ENCODE assay signal across 11 cellular contexts in genomic region chr1:103948526-103948925, GRCh38.
A peak's percentile ranks its signal among the peaks of the same experiment; 100 is the strongest.
DNase-seq lines count a peak whose midpoint lies in the region; ATAC-seq, FAIRE-seq and TF ChIP-seq lines count a peak whose summit lies in the region.
"Had no signal": no experiment of that assay in that cellular context is flagged by ENCODE, and none has a peak within 500 bp of the region (broad histone marks: within the 10 kb centered on the region; RNA-seq: fewer than 3 reads in every experiment).

No MANE protein-coding gene starts in this region.

- H3T11ph ChIP-seq in H9 (ENCODE audit: low read length), result no peak overlapping the region

- no peak overlapping the region for H3K14ac ChIP-seq in H9 (ENCODE audit: insufficient read depth, low read length)

- no peak overlapping the region for H3K56ac ChIP-seq in H9 (ENCODE audit: insufficient read length, low read depth, low read length)

- H3K4me3 Mint-ChIP-seq in H9, result no peak overlapping the region
- H3K4me3 Mint-ChIP-seq: dendritic cell treated with granulocyte-macrophage colony-stimulating factor and Interleukin-4, amounts not matched to agents 40 ng/mL and 50 ng/mL, for 4 days had no signal

- DNase-seq in AML-193 (lab: John Stamatoyannopoulos, UW) (peak; percentile 4 to 14), H9 (no peak), PC-9 (no peak), foreskin keratinocyte (no peak), GM12892 (ENCODE audit: insufficient read length) (no peak)
- DNase-seq: NCI-H774; stimulated activated naive CD8-positive, alpha-beta T cell treated with anti-CD3 and anti-CD28 coated beads, Interleukin-15, Interleukin-2, amounts not matched to agents 100 U/mL and 50 U/mL, for 24 hours had no signal

- no TSS peak for BruUV-seq in PC-9 (replicated peaks; lab: Mats Ljungman, UMichigan)

- no peaks in the 10 kb centered on the region; the same call in 1 of the 2 replicates for H3F3A ChIP-seq in PC-9 (ENCODE audit: insufficient read depth, low read depth)

- H3K4me1 Mint-ChIP-seq in H9, result peaks cover 3% of the 10 kb centered on the region in 2 experiments; a peak in 2 of 4 replicates

- H4K8ac ChIP-seq in H9 (replicated peaks; ENCODE audit: insufficient read length, low read depth, low read length), result no peak overlapping the region

- no peak overlapping the region for H2BK12ac ChIP-seq in H9 (ENCODE audit: insufficient read length, low read depth, low read length)

- no peak for TF ChIP-seq POLR2A in GM12892 (IDR thresholded peaks at IDR 0.05; ENCODE audit: low read depth, low read length)

- no peak for FAIRE-seq in GM12892 (lab: Jason Lieb, UNC)

- CTCF ChIA-PET in PC-9 (lab: Charles Lee), result no interaction called here

- no peaks in the 10 kb centered on the region; the same call in 1 of the 2 replicates for H3K27me3 ChIP-seq in H9 (ENCODE audit: insufficient read depth, low read length)
- no peaks in the 10 kb centered on the region for H3K27me3 ChIP-seq in PC-9 (ENCODE audit: insufficient read depth, low read depth)
- H3K27me3 ChIP-seq in foreskin keratinocyte, result no peaks in the 10 kb centered on the region

- H3K9me3 Mint-ChIP-seq in H9, result no peaks in the 10 kb centered on the region; a peak in 1 of 5 replicates
- H3K9me3 Mint-ChIP-seq: dendritic cell treated with granulocyte-macrophage colony-stimulating factor and Interleukin-4, amounts not matched to agents 40 ng/mL and 50 ng/mL, for 4 days had no signal

- intact Hi-C loops in PC-9 (cut with micrococcal nuclease; ENCODE audit: unreplicated experiment), result loop anchor here (1.0 to 10.0 kb wide), 2 partner anchors 184 to 1846 kb away; no protein-coding TSS in a partner anchor

- H3K9me3 ChIP-seq in H9 (ENCODE audit: control insufficient read depth, low read depth, low read length), result no peaks in the 10 kb centered on the region
- no peaks in the 10 kb centered on the region for H3K9me3 ChIP-seq in PC-9 (ENCODE audit: insufficient read depth, low read depth)

- no peak overlapping the region for H2BK120ac ChIP-seq in H9 (ENCODE audit: low read depth, low read length, poor library complexity, severe bottlenecking)

- peaks cover 22% of the 10 kb centered on the region for H3K27me3 Mint-ChIP-seq in H9 (ENCODE audit: low read depth)
- H3K27me3 Mint-ChIP-seq: dendritic cell treated with granulocyte-macrophage colony-stimulating factor and Interleukin-4, amounts not matched to agents 40 ng/mL and 50 ng/mL, for 4 days had no signal

- no peaks in the 10 kb centered on the region for H3K4me1 ChIP-seq in H9 (ENCODE audit: insufficient read depth, low read length)
- no peaks in the 10 kb centered on the region for H3K4me1 ChIP-seq in PC-9 (replicated peaks; ENCODE audit: insufficient read depth)
- no peaks in the 10 kb centered on the region for H3K4me1 ChIP-seq in foreskin keratinocyte

- no peak overlapping the region for H3K9ac ChIP-seq in H9 (ENCODE audit: extremely low read depth, insufficient read length, low read length)

- H3K23me2 ChIP-seq in H9 (ENCODE audit: insufficient read length, low read depth, low read length, poor library complexity, severe bottlenecking), result no peaks in the 10 kb centered on the region

- no peak overlapping the region for H3K4ac ChIP-seq in H9 (ENCODE audit: low read depth, low read length)

- H4K20me1 ChIP-seq in H9 (ENCODE audit: control insufficient read depth, insufficient read depth, insufficient read length) (no peaks in the 10 kb centered on the region), PC-9 (ENCODE audit: insufficient read depth) (no peaks in the 10 kb centered on the region)

- ATAC-seq in foreskin keratinocyte (no peak), HG02852 (IDR thresholded peaks at IDR 0.05; ENCODE audit: unreplicated experiment) (no peak), HG03159 (IDR thresholded peaks at IDR 0.05; ENCODE audit: unreplicated experiment) (no peak), GM21717 (IDR thresholded peaks at IDR 0.05; ENCODE audit: unreplicated experiment) (no peak)
- ATAC-seq: stimulated activated naive CD8-positive, alpha-beta T cell treated with anti-CD3 and anti-CD28 coated beads, Interleukin-15, Interleukin-2, amounts not matched to agents 100 U/mL and 50 U/mL, for 24 hours had no signal

- H3K4me2 ChIP-seq in H9 (ENCODE audit: insufficient read depth, insufficient read length, low read length) (no peak overlapping the region), PC-9 (no peak overlapping the region)

- no peak overlapping the region for H3K27ac Mint-ChIP-seq in H9
- H3K27ac Mint-ChIP-seq: dendritic cell treated with granulocyte-macrophage colony-stimulating factor and Interleukin-4, amounts not matched to agents 40 ng/mL and 50 ng/mL, for 4 days had no signal

- no peak overlapping the region for H3K18ac ChIP-seq in H9 (ENCODE audit: insufficient read length, low read depth, low read length)

- H2BK20ac ChIP-seq in H9 (ENCODE audit: low read depth, low read length, poor library complexity, severe bottlenecking), result no peak overlapping the region

- H3K36me3 ChIP-seq in PC-9 (ENCODE audit: low read depth), result no peaks in the 10 kb centered on the region

- H2AFZ ChIP-seq in H9 (ENCODE audit: low read length), result no peak overlapping the region
- no peak overlapping the region for H2AFZ ChIP-seq in PC-9

- H3K23ac ChIP-seq in H9 (ENCODE audit: insufficient read length, low read depth, low read length), result no peak overlapping the region

- POLR2A ChIA-PET in PC-9 (lab: Charles Lee; ENCODE audit: unreplicated experiment), result no interaction called here

- no peak overlapping the region for H3K27ac ChIP-seq in H9 (ENCODE audit: insufficient read length, low read depth, low read length)
- no peak overlapping the region for H3K27ac ChIP-seq in PC-9
- no peak overlapping the region for H3K27ac ChIP-seq in foreskin keratinocyte

- no peaks in the 10 kb centered on the region for H3K9me2 ChIP-seq in PC-9 (ENCODE audit: insufficient read depth)

- no peak overlapping the region for H4K5ac ChIP-seq in H9 (ENCODE audit: insufficient read length, low read depth, low read length)

- H3K79me1 ChIP-seq in H9 (ENCODE audit: insufficient read depth, low read depth, low read length, poor library complexity, severe bottlenecking), result no peaks in the 10 kb centered on the region

- no peak overlapping the region for H2BK5ac ChIP-seq in H9 (ENCODE audit: insufficient read length, low read length)

- H3K36me3 Mint-ChIP-seq in H9 (ENCODE audit: insufficient read depth in 1 of 3, low read depth in 3 of 3), result no peaks in the 10 kb centered on the region; a peak in 1 of 7 replicates

- H2BK15ac ChIP-seq in H9 (ENCODE audit: low read depth, low read length), result no peak overlapping the region

- TF ChIP-seq CTCF in H9 (conservative IDR thresholded peaks at IDR 0.05), result peak; percentile 54
- peak; percentile 71 for TF ChIP-seq CTCF in PC-9 (conservative IDR thresholded peaks at IDR 0.05)
- peak; percentile 34 for TF ChIP-seq CTCF in foreskin keratinocyte (conservative IDR thresholded peaks at IDR 0.05)

- no peak overlapping the region for H4K91ac ChIP-seq in H9 (ENCODE audit: insufficient read length, low read depth, low read length)

- H2AK5ac ChIP-seq in H9 (ENCODE audit: insufficient read length, low read length), result no peak overlapping the region

- no peak overlapping the region for H3K4me3 ChIP-seq in PC-9

- H3K79me2 ChIP-seq in H9 (ENCODE audit: insufficient read depth, low read length) (no peaks in the 10 kb centered on the region), PC-9 (ENCODE audit: low read depth) (no peaks in the 10 kb centered on the region)

- WGBS in H9 (ENCODE audit: extremely low coverage, insufficient read length, low lambda C conversion rate), result no CpG with 5 or more reads among the region's 3 CpGs

Comparison
In these comparisons a context has a peak if more than half of its experiments do, and no peak if none do; other contexts are left out.
1. DNase-seq: peak in AML-193 (2 of 2); none in H9 (single experiment), PC-9 (0 of 2), foreskin keratinocyte (0 of 2) and GM12892 (single experiment).
2. Peak in every context shown above with its lines, with median percentiles within 50 percentile points of each other: CTCF ChIP-seq.